8 cellular contexts compared by ENCODE assay signal in the genomic region with DNA sequence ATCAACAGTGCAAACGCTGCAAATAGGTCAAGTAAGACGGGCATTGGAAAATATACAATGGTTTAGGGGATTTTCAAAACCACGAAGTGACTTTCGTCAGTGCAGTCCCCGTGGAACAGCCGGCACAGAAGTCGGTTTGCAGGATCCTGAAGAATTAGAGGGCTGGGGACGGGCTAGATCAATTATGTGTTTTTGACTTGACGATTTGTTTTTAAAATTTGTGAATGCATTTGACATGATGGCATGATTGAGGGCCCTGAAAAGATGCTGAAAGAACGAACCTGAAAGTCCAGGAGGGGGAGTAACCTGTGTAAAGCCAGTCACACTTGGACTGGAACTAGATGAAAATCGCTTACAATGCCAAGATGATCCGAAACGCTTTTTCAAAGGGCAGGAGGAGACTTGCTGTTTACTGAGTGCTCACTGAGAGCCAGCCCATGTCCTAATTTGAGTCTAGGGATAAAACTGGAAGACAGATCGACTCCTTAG. TPM values are rescaled to one million over a fixed set of nuclear protein-coding genes. Genes with fewer than 3 reads are reported as not detected.
A peak's percentile ranks its signal among the peaks of the same experiment; 100 is the strongest.
DNase-seq lines count a peak whose midpoint lies in the region; ATAC-seq and TF ChIP-seq lines count a peak whose summit lies in the region.

No MANE protein-coding gene starts in this region.

- DNase-seq in CD1c-positive myeloid dendritic cell (ENCODE audit: extremely low spot score) (peak; percentile 25), Panc1 (ENCODE audit: low read depth, low spot score) (no peak), epithelial cell of esophagus (ENCODE audit: low read depth) (no peak), SKM-1 (lab: John Stamatoyannopoulos, UW; ENCODE audit: unreplicated experiment) (no peak), NCI-H2196 treated with DMSO at 0.1 percent for 48 hours (lab: John Stamatoyannopoulos, UW; ENCODE audit: unreplicated experiment) (no peak), NK-92 (lab: John Stamatoyannopoulos, UW; ENCODE audit: unreplicated experiment) (no peak)
- no peak for DNase-seq in natural killer cell treated with Interleukin-12 subunit alpha and Interleukin-12 subunit beta and Interleukin-15 and Interleukin-18, amount 100 ng/mL, for 72 hours (ENCODE audit: low spot score)

- H3K4me3 ChIP-seq in Panc1 (ENCODE audit: low read depth in 2 of 2, low read length in 2 of 2) (peak overlapping the region; percentile 76 to 82), epithelial cell of esophagus (ENCODE audit: low read length) (peak overlapping the region; percentile 73)

- intact Hi-C loops in Panc1 (cut with micrococcal nuclease; ENCODE audit: unreplicated experiment) = no loop called here

- H3K4me3 Mint-ChIP-seq in natural killer cell treated with Interleukin-12 subunit alpha and Interleukin-12 subunit beta and Interleukin-15 and Interleukin-18, amount 100 ng/mL, for 72 hours = peak overlapping the region; percentile 85

- H3K36me3 Mint-ChIP-seq in natural killer cell treated with Interleukin-12 subunit alpha and Interleukin-12 subunit beta and Interleukin-15 and Interleukin-18, amount 100 ng/mL, for 72 hours = peaks cover 6% of the 10 kb centered on the region

- POLR2A ChIA-PET in Panc1 (lab: Charles Lee) = no interaction called here

- TF ChIP-seq CTCF in Panc1 (IDR thresholded peaks at IDR 0.05) (no peak), epithelial cell of esophagus (IDR thresholded peaks at IDR 0.05; ENCODE audit: insufficient read depth, low read depth, low read length, missing control alignments) (peak; percentile 4)

- ATAC-seq in GM21786 (IDR thresholded peaks at IDR 0.05; ENCODE audit: unreplicated experiment) (peak; percentile 6), Panc1 (peak; percentile 8; the same call in 1 of the 2 replicates)
- no peak for ATAC-seq in natural killer cell treated with Interleukin-12 subunit alpha and Interleukin-12 subunit beta and Interleukin-15 and Interleukin-18, amount 100 ng/mL, for 72 hours

- peak overlapping the region; percentile 89 for H3K27ac ChIP-seq in Panc1 (ENCODE audit: low read length)

- no peaks in the 10 kb centered on the region for H3K4me1 ChIP-seq in Panc1 (ENCODE audit: control insufficient read depth, insufficient read depth, low read length)

- H3K27ac Mint-ChIP-seq in natural killer cell treated with Interleukin-12 subunit alpha and Interleukin-12 subunit beta and Interleukin-15 and Interleukin-18, amount 100 ng/mL, for 72 hours = peak overlapping the region; percentile 34 to 63

- H3K36me3 ChIP-seq in Panc1 (ENCODE audit: control insufficient read depth, insufficient read depth, low read length) = no peaks in the 10 kb centered on the region

- 0 out of 2 replicates have a peak, but pooled peaks cover 3% of the 10 kb centered on the region for H3K9me3 ChIP-seq in Panc1 (ENCODE audit: control insufficient read depth, insufficient read depth, low read depth, low read length)

- in situ Hi-C loops in Panc1 (cut with HindIII; ENCODE audit: low pct_unique_long_range_greater_than_20kb, low sequenced_read_pairs) = no loop called here

- H3K27me3 ChIP-seq in Panc1 (ENCODE audit: control insufficient read depth, insufficient read depth, low read length) = no peaks in the 10 kb centered on the region

- BruUV-seq in Panc1 (replicated peaks; lab: Mats Ljungman, UMichigan) = TSS peak; percentile 92

- H3K4me1 Mint-ChIP-seq in natural killer cell treated with Interleukin-12 subunit alpha and Interleukin-12 subunit beta and Interleukin-15 and Interleukin-18, amount 100 ng/mL, for 72 hours (ENCODE audit: low read depth in 2 of 2) = peaks cover 25 to 26% of the 10 kb centered on the region in 2 donors

- CTCF ChIA-PET in Panc1 (lab: Charles Lee) = no interaction called here

- peaks cover 4% of the 10 kb centered on the region for H3K9me3 Mint-ChIP-seq in natural killer cell treated with Interleukin-12 subunit alpha and Interleukin-12 subunit beta and Interleukin-15 and Interleukin-18, amount 100 ng/mL, for 72 hours

- peaks cover 41 to 47% of the 10 kb centered on the region in 2 donors for H3K27me3 Mint-ChIP-seq in natural killer cell treated with Interleukin-12 subunit alpha and Interleukin-12 subunit beta and Interleukin-15 and Interleukin-18, amount 100 ng/mL, for 72 hours

RNA-seq across cellular contexts. Expression of gene DGKH, which starts 8.9 kb away (rescaled TPM):
- total RNA-seq in Panc1 (2021; ENCODE audit: unreplicated experiment) = 22.8 TPM
- 4.9 TPM for polyA plus RNA-seq in Panc1 (2012; ENCODE audit: insufficient read length)
- 10 to 100 TPM in 1 of 2 donors, 1 to 10 TPM in 1; 7.4 to 21.1 TPM for total RNA-seq in natural killer cell treated with Interleukin-12 subunit alpha and Interleukin-12 subunit beta and Interleukin-15 and Interleukin-18, amount 100 ng/mL, for 72 hours

Comparison
In these comparisons a context has a peak if more than half of its experiments do, and no peak if none do; other contexts are left out.
1. ATAC-seq: peak in GM21786 (single experiment) and Panc1 (single experiment); none in natural killer cell treated with Interleukin-12 subunit alpha and Interleukin-12 subunit beta and Interleukin-15 and Interleukin-18, amount 100 ng/mL, for 72 hours (0 of 2).